8 cellular contexts compared by ENCODE assay signal in genomic region chr4:140237616-140238352, GRCh38.
DNase-seq lines count a peak whose midpoint lies in the region; ATAC-seq and TF ChIP-seq lines count a peak whose summit lies in the region.

No MANE protein-coding gene starts in this region.

- DNase-seq in GM03348 (ENCODE audit: low spot score): peak; percentile 94
- DNase-seq in NCI-H2227 treated with DMSO at 0.1 percent for 48 hours (lab: John Stamatoyannopoulos, UW): peak; percentile 81
- peak; percentile 85 for DNase-seq in iPS-NIHi11 (ENCODE audit: low spot score)
- no peak for DNase-seq in T1000 (lab: John Stamatoyannopoulos, UW)
- DNase-seq in natural killer cell: no peak

- H3K4me1 Mint-ChIP-seq in brain: peaks cover 83% of the 10 kb centered on the region
- peaks cover 8 to 10% of the 10 kb centered on the region in 2 donors for H3K4me1 Mint-ChIP-seq in natural killer cell

- H3K27ac ChIP-seq in skin epidermis: peak overlapping the region in 19 of 21 experiments; percentile 15 to 85 (median 69)

- no peaks in the 10 kb centered on the region for H3K36me3 Mint-ChIP-seq in brain
- no peaks in the 10 kb centered on the region for H3K36me3 Mint-ChIP-seq in natural killer cell

- intact Hi-C loops in natural killer cell (cut with micrococcal nuclease): no loop called here

- ATAC-seq in natural killer cell (no peak), HG02571 (IDR thresholded peaks at IDR 0.05; ENCODE audit: unreplicated experiment) (no peak)

- H3K27me3 Mint-ChIP-seq in brain: peaks cover 4% of the 10 kb centered on the region
- H3K27me3 Mint-ChIP-seq in natural killer cell (ENCODE audit: low read depth in 2 of 2): peaks cover 16 to 28% of the 10 kb centered on the region in 2 donors

- H3K27ac Mint-ChIP-seq in brain (peak overlapping the region; percentile 96 to 99 (median 97)), natural killer cell (no peak overlapping the region)

- no peak overlapping the region for H3K4me3 ChIP-seq in skin epidermis

- TF ChIP-seq CTCF in brain (conservative IDR thresholded peaks at IDR 0.05): no peak
- no peak for TF ChIP-seq CTCF in natural killer cell (IDR thresholded peaks at IDR 0.05)

- peak overlapping the region; percentile 73 to 81 (median 76) for H3K4me3 Mint-ChIP-seq in brain
- no peak overlapping the region for H3K4me3 Mint-ChIP-seq in natural killer cell

- H3K9me3 Mint-ChIP-seq in brain (peaks cover 0 to 5% (median 0%) of the 10 kb centered on the region in 5 experiments), natural killer cell (no peaks in the 10 kb centered on the region)

Comparison
In these comparisons a context has a peak if more than half of its experiments do, and no peak if none do; other contexts are left out.
1. DNase-seq: peak in GM03348 (single experiment), NCI-H2227 treated with DMSO at 0.1 percent for 48 hours (single experiment) and iPS-NIHi11 (single experiment); none in T1000 (single experiment) and natural killer cell (single experiment).
2. H3K27ac Mint-ChIP-seq: peak in brain (5 of 5); none in natural killer cell (0 of 2).